Comparison of ENCODE assay signal across 1 cellular context in the genomic region with DNA sequence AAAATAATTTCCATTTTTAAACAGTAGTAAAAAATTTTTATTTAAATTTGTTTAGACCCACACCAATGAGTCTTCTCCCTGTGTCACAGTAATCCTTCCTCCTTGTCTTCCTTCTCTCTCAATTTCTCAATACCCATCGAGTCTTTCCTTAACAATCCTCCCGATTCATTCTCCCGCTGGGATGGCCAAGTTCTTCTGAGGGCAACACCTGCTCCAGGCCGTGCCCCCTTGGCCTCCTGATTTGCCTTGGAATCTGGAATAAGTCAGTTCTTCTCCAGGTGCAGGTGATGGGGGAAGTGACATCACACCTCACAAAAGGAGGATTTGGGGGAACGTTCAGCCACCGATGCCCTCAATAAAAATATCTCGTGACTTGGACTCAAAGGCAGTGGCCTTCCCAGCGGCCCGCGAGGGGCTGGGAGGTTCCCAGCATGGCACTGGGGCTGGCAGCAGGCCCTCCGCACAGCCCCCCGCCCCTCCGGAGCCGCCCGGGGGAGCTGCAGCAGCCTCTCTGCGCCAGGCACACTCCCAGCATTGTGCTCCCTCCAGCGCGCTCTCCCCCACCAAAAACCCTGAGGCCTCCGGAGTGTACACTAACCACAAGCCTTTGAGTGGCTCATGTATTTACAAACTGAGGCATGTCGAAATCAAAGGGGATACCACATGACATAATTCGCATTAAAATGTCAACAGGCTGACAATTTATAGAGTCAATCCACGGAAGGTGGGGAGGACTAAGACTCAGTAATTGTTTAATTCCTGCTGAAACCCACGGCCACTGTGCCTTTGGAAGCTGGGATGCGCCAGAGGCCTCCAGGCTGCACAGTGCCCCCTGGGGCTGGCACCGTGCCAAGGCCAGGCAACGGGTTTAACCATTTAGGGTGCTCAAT.
A peak's percentile ranks its signal among the peaks of the same experiment; 100 is the strongest.
TF ChIP-seq lines count a peak whose summit lies in the region.

No MANE protein-coding gene starts in this region.

TF ChIP-seq in HepG2, 621 proteins besides CTCF, POLR2A, EP300 and RAD21 (continued from another document and continues in another):
- TF ChIP-seq, protein P1, sequence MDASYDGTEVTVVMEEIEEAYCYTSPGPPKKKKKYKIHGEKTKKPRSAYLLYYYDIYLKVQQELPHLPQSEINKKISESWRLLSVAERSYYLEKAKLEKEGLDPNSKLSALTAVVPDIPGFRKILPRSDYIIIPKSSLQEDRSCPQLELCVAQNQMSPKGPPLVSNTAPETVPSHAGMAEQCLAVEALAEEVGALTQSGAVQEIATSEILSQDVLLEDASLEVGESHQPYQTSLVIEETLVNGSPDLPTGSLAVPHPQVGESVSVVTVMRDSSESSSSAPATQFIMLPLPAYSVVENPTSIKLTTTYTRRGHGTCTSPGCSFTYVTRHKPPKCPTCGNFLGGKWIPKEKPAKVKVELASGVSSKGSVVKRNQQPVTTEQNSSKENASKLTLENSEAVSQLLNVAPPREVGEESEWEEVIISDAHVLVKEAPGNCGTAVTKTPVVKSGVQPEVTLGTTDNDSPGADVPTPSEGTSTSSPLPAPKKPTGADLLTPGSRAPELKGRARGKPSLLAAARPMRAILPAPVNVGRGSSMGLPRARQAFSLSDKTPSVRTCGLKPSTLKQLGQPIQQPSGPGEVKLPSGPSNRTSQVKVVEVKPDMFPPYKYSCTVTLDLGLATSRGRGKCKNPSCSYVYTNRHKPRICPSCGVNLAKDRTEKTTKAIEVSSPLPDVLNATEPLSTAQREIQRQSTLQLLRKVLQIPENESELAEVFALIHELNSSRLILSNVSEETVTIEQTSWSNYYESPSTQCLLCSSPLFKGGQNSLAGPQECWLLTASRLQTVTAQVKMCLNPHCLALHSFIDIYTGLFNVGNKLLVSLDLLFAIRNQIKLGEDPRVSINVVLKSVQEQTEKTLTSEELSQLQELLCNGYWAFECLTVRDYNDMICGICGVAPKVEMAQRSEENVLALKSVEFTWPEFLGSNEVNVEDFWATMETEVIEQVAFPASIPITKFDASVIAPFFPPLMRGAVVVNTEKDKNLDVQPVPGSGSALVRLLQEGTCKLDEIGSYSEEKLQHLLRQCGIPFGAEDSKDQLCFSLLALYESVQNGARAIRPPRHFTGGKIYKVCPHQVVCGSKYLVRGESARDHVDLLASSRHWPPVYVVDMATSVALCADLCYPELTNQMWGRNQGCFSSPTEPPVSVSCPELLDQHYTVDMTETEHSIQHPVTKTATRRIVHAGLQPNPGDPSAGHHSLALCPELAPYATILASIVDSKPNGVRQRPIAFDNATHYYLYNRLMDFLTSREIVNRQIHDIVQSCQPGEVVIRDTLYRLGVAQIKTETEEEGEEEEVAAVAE (CRISPR knock-in tag; IDR thresholded peaks at IDR 0.05; ENCODE audit: borderline replicate concordance), result peak; percentile 87
- TF ChIP-seq TAF15 (IDR thresholded peaks at IDR 0.05; ENCODE audit: low read depth, low read length, poor library complexity, severe bottlenecking) (no peak), SALL1 (CRISPR knock-in tag; IDR thresholded peaks at IDR 0.05) (peak; percentile 85), ELF3 (CRISPR knock-in tag; IDR thresholded peaks at IDR 0.05) (peak; percentile 75), FOXC1 (CRISPR knock-in tag; IDR thresholded peaks at IDR 0.05; ENCODE audit: borderline replicate concordance) (no peak), SMARCC2 (IDR thresholded peaks at IDR 0.05) (no peak), SOX6 (IDR thresholded peaks at IDR 0.05) (no peak), SOX6 (CRISPR knock-in tag; IDR thresholded peaks at IDR 0.05) (peak; percentile 92), HOXD1 (CRISPR knock-in tag; IDR thresholded peaks at IDR 0.05) (peak; percentile 82; the same call in 1 of the 2 replicates), FOXJ3 (CRISPR knock-in tag; IDR thresholded peaks at IDR 0.05; ENCODE audit: borderline replicate concordance) (peak; percentile 52; the same call in 1 of the 2 replicates), SALL2 (CRISPR knock-in tag; IDR thresholded peaks at IDR 0.05) (0 out of 2 replicates have a peak, but pooled peaks have one; percentile 38), ARNTL (CRISPR knock-in tag; IDR thresholded peaks at IDR 0.05) (peak; percentile 30; the same call in 1 of the 2 replicates), ZSCAN29 (CRISPR knock-in tag; conservative IDR thresholded peaks at IDR 0.05) (peak; percentile 84), TARDBP (CRISPR knock-in tag; IDR thresholded peaks at IDR 0.05) (peak; percentile 90), REPIN1 (CRISPR knock-in tag; IDR thresholded peaks at IDR 0.05; ENCODE audit: borderline replicate concordance, low read depth) (peak; percentile 31; the same call in 1 of the 2 replicates), PTBP1 (IDR thresholded peaks at IDR 0.05; ENCODE audit: low read depth, low read length, poor library complexity, severe bottlenecking) (peak; percentile 79), NFIC (IDR thresholded peaks at IDR 0.05; ENCODE audit: low read length) (peak; percentile 86), HDAC1 (CRISPR knock-in tag; IDR thresholded peaks at IDR 0.05) (peak; percentile 88), ATF7-NPFF (CRISPR knock-in tag; IDR thresholded peaks at IDR 0.05; ENCODE audit: low read depth) (no peak), MEIS2 (CRISPR knock-in tag; IDR thresholded peaks at IDR 0.05) (peak; percentile 68; the same call in 1 of the 2 replicates), ZNF335 (CRISPR knock-in tag; IDR thresholded peaks at IDR 0.05) (peak; percentile 85), ZNF234 (CRISPR knock-in tag; conservative IDR thresholded peaks at IDR 0.05) (no peak), SMC3 (IDR thresholded peaks at IDR 0.05; ENCODE audit: low read length) (peak; percentile 34; the same call in 1 of the 2 replicates), KAT7 (CRISPR knock-in tag; IDR thresholded peaks at IDR 0.05; ENCODE audit: borderline replicate concordance) (0 out of 2 replicates have a peak, but pooled peaks have one; percentile 20), ZKSCAN1 (IDR thresholded peaks at IDR 0.05; ENCODE audit: low read length) (no peak), IRF2 (CRISPR knock-in tag; IDR thresholded peaks at IDR 0.05) (peak; percentile 52; the same call in 1 of the 2 replicates), FOSL2 (CRISPR knock-in tag; IDR thresholded peaks at IDR 0.05) (peak; percentile 91), NFKB2 (CRISPR knock-in tag; IDR thresholded peaks at IDR 0.05; ENCODE audit: borderline replicate concordance) (no peak)
- TF ChIP-seq, protein P2, sequence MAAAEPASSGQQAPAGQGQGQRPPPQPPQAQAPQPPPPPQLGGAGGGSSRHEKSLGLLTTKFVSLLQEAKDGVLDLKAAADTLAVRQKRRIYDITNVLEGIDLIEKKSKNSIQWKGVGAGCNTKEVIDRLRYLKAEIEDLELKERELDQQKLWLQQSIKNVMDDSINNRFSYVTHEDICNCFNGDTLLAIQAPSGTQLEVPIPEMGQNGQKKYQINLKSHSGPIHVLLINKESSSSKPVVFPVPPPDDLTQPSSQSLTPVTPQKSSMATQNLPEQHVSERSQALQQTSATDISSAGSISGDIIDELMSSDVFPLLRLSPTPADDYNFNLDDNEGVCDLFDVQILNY (CRISPR knock-in tag; conservative IDR thresholded peaks at IDR 0.05), result no peak
- TF ChIP-seq, protein P3, sequence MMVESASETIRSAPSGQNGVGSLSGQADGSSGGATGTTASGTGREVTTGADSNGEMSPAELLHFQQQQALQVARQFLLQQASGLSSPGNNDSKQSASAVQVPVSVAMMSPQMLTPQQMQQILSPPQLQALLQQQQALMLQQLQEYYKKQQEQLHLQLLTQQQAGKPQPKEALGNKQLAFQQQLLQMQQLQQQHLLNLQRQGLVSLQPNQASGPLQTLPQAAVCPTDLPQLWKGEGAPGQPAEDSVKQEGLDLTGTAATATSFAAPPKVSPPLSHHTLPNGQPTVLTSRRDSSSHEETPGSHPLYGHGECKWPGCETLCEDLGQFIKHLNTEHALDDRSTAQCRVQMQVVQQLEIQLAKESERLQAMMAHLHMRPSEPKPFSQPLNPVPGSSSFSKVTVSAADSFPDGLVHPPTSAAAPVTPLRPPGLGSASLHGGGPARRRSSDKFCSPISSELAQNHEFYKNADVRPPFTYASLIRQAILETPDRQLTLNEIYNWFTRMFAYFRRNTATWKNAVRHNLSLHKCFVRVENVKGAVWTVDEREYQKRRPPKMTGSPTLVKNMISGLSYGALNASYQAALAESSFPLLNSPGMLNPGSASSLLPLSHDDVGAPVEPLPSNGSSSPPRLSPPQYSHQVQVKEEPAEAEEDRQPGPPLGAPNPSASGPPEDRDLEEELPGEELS (CRISPR knock-in tag; IDR thresholded peaks at IDR 0.05), result peak; percentile 97
- TF ChIP-seq, protein P4, sequence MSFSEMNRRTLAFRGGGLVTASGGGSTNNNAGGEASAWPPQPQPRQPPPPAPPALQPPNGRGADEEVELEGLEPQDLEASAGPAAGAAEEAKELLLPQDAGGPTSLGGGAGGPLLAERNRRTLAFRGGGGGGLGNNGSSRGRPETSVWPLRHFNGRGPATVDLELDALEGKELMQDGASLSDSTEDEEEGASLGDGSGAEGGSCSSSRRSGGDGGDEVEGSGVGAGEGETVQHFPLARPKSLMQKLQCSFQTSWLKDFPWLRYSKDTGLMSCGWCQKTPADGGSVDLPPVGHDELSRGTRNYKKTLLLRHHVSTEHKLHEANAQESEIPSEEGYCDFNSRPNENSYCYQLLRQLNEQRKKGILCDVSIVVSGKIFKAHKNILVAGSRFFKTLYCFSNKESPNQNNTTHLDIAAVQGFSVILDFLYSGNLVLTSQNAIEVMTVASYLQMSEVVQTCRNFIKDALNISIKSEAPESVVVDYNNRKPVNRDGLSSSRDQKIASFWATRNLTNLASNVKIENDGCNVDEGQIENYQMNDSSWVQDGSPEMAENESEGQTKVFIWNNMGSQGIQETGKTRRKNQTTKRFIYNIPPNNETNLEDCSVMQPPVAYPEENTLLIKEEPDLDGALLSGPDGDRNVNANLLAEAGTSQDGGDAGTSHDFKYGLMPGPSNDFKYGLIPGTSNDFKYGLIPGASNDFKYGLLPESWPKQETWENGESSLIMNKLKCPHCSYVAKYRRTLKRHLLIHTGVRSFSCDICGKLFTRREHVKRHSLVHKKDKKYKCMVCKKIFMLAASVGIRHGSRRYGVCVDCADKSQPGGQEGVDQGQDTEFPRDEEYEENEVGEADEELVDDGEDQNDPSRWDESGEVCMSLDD (CRISPR knock-in tag; IDR thresholded peaks at IDR 0.05; ENCODE audit: borderline replicate concordance), result peak; percentile 41; the same call in 1 of the 2 replicates
- TF ChIP-seq, protein P5, sequence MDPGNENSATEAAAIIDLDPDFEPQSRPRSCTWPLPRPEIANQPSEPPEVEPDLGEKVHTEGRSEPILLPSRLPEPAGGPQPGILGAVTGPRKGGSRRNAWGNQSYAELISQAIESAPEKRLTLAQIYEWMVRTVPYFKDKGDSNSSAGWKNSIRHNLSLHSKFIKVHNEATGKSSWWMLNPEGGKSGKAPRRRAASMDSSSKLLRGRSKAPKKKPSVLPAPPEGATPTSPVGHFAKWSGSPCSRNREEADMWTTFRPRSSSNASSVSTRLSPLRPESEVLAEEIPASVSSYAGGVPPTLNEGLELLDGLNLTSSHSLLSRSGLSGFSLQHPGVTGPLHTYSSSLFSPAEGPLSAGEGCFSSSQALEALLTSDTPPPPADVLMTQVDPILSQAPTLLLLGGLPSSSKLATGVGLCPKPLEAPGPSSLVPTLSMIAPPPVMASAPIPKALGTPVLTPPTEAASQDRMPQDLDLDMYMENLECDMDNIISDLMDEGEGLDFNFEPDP (CRISPR knock-in tag; conservative IDR thresholded peaks at IDR 0.05), result no peak
- TF ChIP-seq, protein P6, sequence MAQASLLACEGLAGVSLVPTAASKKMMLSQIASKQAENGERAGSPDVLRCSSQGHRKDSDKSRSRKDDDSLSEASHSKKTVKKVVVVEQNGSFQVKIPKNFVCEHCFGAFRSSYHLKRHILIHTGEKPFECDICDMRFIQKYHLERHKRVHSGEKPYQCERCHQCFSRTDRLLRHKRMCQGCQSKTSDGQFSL (CRISPR knock-in tag; IDR thresholded peaks at IDR 0.05), result peak; percentile 80; the same call in 1 of the 2 replicates
- TF ChIP-seq, protein P7, sequence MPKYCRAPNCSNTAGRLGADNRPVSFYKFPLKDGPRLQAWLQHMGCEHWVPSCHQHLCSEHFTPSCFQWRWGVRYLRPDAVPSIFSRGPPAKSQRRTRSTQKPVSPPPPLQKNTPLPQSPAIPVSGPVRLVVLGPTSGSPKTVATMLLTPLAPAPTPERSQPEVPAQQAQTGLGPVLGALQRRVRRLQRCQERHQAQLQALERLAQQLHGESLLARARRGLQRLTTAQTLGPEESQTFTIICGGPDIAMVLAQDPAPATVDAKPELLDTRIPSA (CRISPR knock-in tag; IDR thresholded peaks at IDR 0.05; ENCODE audit: borderline replicate concordance), result no peak
- TF ChIP-seq, protein P8, sequence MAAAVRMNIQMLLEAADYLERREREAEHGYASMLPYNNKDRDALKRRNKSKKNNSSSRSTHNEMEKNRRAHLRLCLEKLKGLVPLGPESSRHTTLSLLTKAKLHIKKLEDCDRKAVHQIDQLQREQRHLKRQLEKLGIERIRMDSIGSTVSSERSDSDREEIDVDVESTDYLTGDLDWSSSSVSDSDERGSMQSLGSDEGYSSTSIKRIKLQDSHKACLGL (CRISPR knock-in tag; IDR thresholded peaks at IDR 0.05), result no peak; the same call in 1 of the 2 replicates
- TF ChIP-seq, protein P9, sequence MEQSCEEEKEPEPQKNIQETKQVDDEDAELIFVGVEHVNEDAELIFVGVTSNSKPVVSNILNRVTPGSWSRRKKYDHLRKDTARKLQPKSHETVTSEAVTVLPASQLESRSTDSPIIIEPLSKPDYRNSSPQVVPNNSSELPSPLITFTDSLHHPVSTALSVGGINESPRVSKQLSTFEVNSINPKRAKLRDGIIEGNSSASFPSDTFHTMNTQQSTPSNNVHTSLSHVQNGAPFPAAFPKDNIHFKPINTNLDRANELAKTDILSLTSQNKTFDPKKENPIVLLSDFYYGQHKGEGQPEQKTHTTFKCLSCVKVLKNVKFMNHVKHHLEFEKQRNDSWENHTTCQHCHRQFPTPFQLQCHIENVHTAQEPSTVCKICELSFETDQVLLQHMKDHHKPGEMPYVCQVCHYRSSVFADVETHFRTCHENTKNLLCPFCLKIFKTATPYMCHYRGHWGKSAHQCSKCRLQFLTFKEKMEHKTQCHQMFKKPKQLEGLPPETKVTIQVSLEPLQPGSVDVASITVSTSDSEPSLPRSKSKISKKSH (CRISPR knock-in tag; IDR thresholded peaks at IDR 0.05; ENCODE audit: borderline replicate concordance), result 0 out of 2 replicates have a peak, but pooled peaks have one; percentile 31
- TF ChIP-seq, protein P10, sequence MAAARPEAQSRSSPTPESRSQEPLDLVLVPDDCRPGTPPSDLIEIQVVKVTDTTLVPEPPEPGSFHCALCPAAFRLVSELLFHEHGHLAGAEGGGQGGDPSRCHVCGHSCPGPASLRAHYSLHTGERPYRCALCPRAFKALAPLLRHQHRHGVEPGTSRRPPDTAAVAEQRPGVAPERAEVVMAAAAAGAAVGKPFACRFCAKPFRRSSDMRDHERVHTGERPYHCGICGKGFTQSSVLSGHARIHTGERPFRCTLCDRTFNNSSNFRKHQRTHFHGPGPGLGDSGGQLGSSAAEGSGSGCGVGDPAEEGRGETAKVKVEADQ (CRISPR knock-in tag; IDR thresholded peaks at IDR 0.05; ENCODE audit: borderline replicate concordance), result 0 out of 2 replicates have a peak, but pooled peaks have one; percentile 34
- TF ChIP-seq, protein P11, sequence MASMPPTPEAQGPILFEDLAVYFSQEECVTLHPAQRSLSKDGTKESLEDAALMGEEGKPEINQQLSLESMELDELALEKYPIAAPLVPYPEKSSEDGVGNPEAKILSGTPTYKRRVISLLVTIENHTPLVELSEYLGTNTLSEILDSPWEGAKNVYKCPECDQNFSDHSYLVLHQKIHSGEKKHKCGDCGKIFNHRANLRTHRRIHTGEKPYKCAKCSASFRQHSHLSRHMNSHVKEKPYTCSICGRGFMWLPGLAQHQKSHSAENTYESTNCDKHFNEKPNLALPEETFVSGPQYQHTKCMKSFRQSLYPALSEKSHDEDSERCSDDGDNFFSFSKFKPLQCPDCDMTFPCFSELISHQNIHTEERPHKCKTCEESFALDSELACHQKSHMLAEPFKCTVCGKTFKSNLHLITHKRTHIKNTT (CRISPR knock-in tag; IDR thresholded peaks at IDR 0.05), result no peak
